9 cellular contexts compared by ENCODE assay signal in genomic region chr7:51689547-51689946, GRCh38.
"Had no signal": no experiment of that assay in that cellular context is flagged by ENCODE, and none has a peak within 500 bp of the region (broad histone marks: within the 10 kb centered on the region; RNA-seq: fewer than 3 reads in every experiment).

No MANE protein-coding gene starts in this region.

- H3K9ac ChIP-seq: GM23248 had no signal

- ATAC-seq: HCT116 had no signal

- H3K9me3 ChIP-seq: HAP-1 had no signal

- H3K36me3 Mint-ChIP-seq: IgD-negative memory B cell had no signal

- H3K4me3 Mint-ChIP-seq: HFFc6, IgD-negative memory B cell had no signal

- H3K4me1 Mint-ChIP-seq: IgD-negative memory B cell had no signal

- H3K27ac ChIP-seq: GM23248, HL-60 had no signal

- H3K27me3 Mint-ChIP-seq: IgD-negative memory B cell had no signal

- H3K27ac Mint-ChIP-seq: HFFc6, IgD-negative memory B cell had no signal

- H2AFZ ChIP-seq: GM23248 had no signal

- H3K4me3 ChIP-seq: GM23248, HAP-1 had no signal

- H3K36me3 ChIP-seq: HAP-1 had no signal

- DNase-seq: GM23248, GOT3, H7, HFFc6, KG1 had no signal
